In the genomic region with DNA sequence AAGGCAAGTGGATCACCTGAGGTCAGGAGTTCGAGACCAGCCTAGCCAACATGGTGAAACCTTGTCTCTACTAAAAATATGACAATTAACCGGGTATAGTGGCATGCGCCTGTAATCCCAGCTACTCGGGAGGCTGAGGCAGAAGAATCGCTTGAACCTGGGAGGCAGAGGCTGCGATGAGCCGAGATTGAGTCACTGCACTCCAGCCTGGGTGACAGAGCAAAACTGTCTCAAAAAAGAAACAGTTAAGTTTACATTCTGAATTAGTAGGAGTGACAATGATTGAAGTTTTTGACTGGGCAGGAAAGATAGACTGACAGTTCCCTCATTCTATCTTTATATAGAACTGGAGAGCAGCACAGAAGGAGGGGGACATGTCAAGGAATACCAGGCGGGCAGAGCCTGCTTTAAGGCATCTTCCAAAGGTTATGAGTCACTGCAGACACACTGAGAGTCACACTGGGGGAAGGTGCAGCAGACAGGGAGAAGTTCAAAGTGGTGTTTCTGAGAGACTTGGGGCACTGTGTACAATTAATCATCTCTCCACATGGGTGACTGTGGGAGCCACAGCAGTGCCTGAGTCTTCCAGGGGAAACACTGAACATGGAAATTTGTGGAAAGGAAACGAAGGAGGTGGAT, we compare ENCODE assay signal across 1 cellular context.
TF ChIP-seq lines count a peak whose summit lies in the region.

No MANE protein-coding gene starts in this region.

TF ChIP-seq in K562, 482 proteins besides CTCF, POLR2A, EP300 and RAD21 (continued from another document and continues in another):
- TF ChIP-seq, protein P1, sequence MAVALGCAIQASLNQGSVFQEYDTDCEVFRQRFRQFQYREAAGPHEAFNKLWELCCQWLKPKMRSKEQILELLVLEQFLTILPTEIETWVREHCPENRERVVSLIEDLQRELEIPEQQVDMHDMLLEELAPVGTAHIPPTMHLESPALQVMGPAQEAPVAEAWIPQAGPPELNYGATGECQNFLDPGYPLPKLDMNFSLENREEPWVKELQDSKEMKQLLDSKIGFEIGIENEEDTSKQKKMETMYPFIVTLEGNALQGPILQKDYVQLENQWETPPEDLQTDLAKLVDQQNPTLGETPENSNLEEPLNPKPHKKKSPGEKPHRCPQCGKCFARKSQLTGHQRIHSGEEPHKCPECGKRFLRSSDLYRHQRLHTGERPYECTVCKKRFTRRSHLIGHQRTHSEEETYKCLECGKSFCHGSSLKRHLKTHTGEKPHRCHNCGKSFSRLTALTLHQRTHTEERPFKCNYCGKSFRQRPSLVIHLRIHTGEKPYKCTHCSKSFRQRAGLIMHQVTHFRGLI (CRISPR knock-in tag; IDR thresholded peaks at IDR 0.05), result no peak
- TF ChIP-seq ZNF766 (CRISPR knock-in tag; conservative IDR thresholded peaks at IDR 0.05) (no peak), BHLHE40 (IDR thresholded peaks at IDR 0.05; ENCODE audit: low read length) (no peak), ETV5 (CRISPR knock-in tag; IDR thresholded peaks at IDR 0.05; ENCODE audit: low read depth) (no peak), EP400 (IDR thresholded peaks at IDR 0.05) (no peak), ZNF174 (CRISPR knock-in tag; IDR thresholded peaks at IDR 0.05) (no peak), ZNF445 (CRISPR knock-in tag; IDR thresholded peaks at IDR 0.05; ENCODE audit: low read depth) (no peak), FUS (optimal IDR thresholded peaks at IDR 0.05; ENCODE audit: low read depth, low read length) (no peak), MEIS2 (IDR thresholded peaks at IDR 0.05; ENCODE audit: partially characterized antibody) (peak; percentile 57), NR4A1 (CRISPR knock-in tag; IDR thresholded peaks at IDR 0.05) (no peak), NR4A1 (tag; IDR thresholded peaks at IDR 0.05) (no peak), ZNF23 (CRISPR knock-in tag; IDR thresholded peaks at IDR 0.05) (no peak), ZNF253 (CRISPR knock-in tag; conservative IDR thresholded peaks at IDR 0.05) (no peak), ZKSCAN8 (CRISPR knock-in tag; IDR thresholded peaks at IDR 0.05) (no peak), CREM (IDR thresholded peaks at IDR 0.05; ENCODE audit: low read depth) (no peak), ZEB2 (IDR thresholded peaks at IDR 0.05) (no peak), ZNF695 (CRISPR knock-in tag; IDR thresholded peaks at IDR 0.05) (no peak), FOXA3 (CRISPR knock-in tag; conservative IDR thresholded peaks at IDR 0.05 in 1 of 2, IDR thresholded peaks at IDR 0.05 in 1 of 2) (no peak), NCOA2 (IDR thresholded peaks at IDR 0.05; ENCODE audit: partially characterized antibody in 2 of 2) (no peak), MIER1 (IDR thresholded peaks at IDR 0.05; ENCODE audit: low read depth) (no peak), NFE2 (IDR thresholded peaks at IDR 0.05; ENCODE audit: low read depth) (0 out of 2 replicates have a peak, but pooled peaks have one; percentile 17), MAFG (tag; conservative IDR thresholded peaks at IDR 0.05) (0 out of 2 replicates have a peak, but pooled peaks have one; percentile 7), MAFF (IDR thresholded peaks at IDR 0.05; ENCODE audit: low read length) (no peak), FOXA1 (IDR thresholded peaks at IDR 0.05; ENCODE audit: borderline replicate concordance) (no peak), ZBTB1 (CRISPR knock-in tag; IDR thresholded peaks at IDR 0.05; ENCODE audit: borderline replicate concordance, low read depth) (no peak), ZNF75A (CRISPR knock-in tag; IDR thresholded peaks at IDR 0.05) (no peak), NFIC (IDR thresholded peaks at IDR 0.05) (no peak), SMARCA4 (IDR thresholded peaks at IDR 0.05) (0 out of 2 replicates have a peak, but pooled peaks have one; percentile 30), TCF7 (IDR thresholded peaks at IDR 0.05; ENCODE audit: borderline replicate concordance) (no peak), TRIM28 (IDR thresholded peaks at IDR 0.05) (no peak), CXXC5 (CRISPR knock-in tag; IDR thresholded peaks at IDR 0.05) (no peak), PRPF4 (IDR thresholded peaks at IDR 0.05; ENCODE audit: insufficient read depth, low read depth, low read length, poor library complexity, severe bottlenecking) (no peak), ZNF184 (CRISPR knock-in tag; IDR thresholded peaks at IDR 0.05) (no peak), STAG1 (CRISPR knock-in tag; IDR thresholded peaks at IDR 0.05; ENCODE audit: borderline replicate concordance) (no peak), ZNF57 (CRISPR knock-in tag; IDR thresholded peaks at IDR 0.05) (no peak), FOXP1 (CRISPR knock-in tag; IDR thresholded peaks at IDR 0.05) (no peak), CREBBP (IDR thresholded peaks at IDR 0.05; ENCODE audit: low read depth, low read length) (no peak), ZNF77 (CRISPR knock-in tag; IDR thresholded peaks at IDR 0.05) (no peak), ZNF124 (CRISPR knock-in tag; IDR thresholded peaks at IDR 0.05) (no peak), EZH2 (IDR thresholded peaks at IDR 0.05; ENCODE audit: borderline replicate concordance, low read depth, low read length) (no peak), NONO (IDR thresholded peaks at IDR 0.05; ENCODE audit: low read depth in 2 of 2, low read length in 1 of 2) (no peak)
- TF ChIP-seq, protein P2, sequence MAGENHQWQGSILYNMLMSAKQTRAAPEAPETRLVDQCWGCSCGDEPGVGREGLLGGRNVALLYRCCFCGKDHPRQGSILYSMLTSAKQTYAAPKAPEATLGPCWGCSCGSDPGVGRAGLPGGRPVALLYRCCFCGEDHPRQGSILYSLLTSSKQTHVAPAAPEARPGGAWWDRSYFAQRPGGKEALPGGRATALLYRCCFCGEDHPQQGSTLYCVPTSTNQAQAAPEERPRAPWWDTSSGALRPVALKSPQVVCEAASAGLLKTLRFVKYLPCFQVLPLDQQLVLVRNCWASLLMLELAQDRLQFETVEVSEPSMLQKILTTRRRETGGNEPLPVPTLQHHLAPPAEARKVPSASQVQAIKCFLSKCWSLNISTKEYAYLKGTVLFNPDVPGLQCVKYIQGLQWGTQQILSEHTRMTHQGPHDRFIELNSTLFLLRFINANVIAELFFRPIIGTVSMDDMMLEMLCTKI (IDR thresholded peaks at IDR 0.05; ENCODE audit: partially characterized antibody), result no peak
- TF ChIP-seq, protein P3, sequence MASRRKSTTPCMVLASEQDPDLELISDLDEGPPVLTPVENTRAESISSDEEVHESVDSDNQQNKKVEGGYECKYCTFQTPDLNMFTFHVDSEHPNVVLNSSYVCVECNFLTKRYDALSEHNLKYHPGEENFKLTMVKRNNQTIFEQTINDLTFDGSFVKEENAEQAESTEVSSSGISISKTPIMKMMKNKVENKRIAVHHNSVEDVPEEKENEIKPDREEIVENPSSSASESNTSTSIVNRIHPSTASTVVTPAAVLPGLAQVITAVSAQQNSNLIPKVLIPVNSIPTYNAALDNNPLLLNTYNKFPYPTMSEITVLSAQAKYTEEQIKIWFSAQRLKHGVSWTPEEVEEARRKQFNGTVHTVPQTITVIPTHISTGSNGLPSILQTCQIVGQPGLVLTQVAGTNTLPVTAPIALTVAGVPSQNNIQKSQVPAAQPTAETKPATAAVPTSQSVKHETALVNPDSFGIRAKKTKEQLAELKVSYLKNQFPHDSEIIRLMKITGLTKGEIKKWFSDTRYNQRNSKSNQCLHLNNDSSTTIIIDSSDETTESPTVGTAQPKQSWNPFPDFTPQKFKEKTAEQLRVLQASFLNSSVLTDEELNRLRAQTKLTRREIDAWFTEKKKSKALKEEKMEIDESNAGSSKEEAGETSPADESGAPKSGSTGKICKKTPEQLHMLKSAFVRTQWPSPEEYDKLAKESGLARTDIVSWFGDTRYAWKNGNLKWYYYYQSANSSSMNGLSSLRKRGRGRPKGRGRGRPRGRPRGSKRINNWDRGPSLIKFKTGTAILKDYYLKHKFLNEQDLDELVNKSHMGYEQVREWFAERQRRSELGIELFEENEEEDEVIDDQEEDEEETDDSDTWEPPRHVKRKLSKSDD (conservative IDR thresholded peaks at IDR 0.05; ENCODE audit: low read length), result no peak
- TF ChIP-seq, protein P4, sequence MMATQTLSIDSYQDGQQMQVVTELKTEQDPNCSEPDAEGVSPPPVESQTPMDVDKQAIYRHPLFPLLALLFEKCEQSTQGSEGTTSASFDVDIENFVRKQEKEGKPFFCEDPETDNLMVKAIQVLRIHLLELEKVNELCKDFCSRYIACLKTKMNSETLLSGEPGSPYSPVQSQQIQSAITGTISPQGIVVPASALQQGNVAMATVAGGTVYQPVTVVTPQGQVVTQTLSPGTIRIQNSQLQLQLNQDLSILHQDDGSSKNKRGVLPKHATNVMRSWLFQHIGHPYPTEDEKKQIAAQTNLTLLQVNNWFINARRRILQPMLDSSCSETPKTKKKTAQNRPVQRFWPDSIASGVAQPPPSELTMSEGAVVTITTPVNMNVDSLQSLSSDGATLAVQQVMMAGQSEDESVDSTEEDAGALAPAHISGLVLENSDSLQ (IDR thresholded peaks at IDR 0.05), result peak; percentile 73
- TF ChIP-seq, protein P5, sequence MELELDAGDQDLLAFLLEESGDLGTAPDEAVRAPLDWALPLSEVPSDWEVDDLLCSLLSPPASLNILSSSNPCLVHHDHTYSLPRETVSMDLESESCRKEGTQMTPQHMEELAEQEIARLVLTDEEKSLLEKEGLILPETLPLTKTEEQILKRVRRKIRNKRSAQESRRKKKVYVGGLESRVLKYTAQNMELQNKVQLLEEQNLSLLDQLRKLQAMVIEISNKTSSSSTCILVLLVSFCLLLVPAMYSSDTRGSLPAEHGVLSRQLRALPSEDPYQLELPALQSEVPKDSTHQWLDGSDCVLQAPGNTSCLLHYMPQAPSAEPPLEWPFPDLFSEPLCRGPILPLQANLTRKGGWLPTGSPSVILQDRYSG (tag; conservative IDR thresholded peaks at IDR 0.05; ENCODE audit: low read depth), result no peak
- TF ChIP-seq, protein P6, sequence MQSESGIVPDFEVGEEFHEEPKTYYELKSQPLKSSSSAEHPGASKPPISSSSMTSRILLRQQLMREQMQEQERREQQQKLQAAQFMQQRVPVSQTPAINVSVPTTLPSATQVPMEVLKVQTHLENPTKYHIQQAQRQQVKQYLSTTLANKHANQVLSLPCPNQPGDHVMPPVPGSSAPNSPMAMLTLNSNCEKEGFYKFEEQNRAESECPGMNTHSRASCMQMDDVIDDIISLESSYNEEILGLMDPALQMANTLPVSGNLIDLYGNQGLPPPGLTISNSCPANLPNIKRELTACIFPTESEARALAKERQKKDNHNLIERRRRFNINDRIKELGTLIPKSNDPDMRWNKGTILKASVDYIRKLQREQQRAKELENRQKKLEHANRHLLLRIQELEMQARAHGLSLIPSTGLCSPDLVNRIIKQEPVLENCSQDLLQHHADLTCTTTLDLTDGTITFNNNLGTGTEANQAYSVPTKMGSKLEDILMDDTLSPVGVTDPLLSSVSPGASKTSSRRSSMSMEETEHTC (IDR thresholded peaks at IDR 0.05), result no peak
- TF ChIP-seq, protein P7, sequence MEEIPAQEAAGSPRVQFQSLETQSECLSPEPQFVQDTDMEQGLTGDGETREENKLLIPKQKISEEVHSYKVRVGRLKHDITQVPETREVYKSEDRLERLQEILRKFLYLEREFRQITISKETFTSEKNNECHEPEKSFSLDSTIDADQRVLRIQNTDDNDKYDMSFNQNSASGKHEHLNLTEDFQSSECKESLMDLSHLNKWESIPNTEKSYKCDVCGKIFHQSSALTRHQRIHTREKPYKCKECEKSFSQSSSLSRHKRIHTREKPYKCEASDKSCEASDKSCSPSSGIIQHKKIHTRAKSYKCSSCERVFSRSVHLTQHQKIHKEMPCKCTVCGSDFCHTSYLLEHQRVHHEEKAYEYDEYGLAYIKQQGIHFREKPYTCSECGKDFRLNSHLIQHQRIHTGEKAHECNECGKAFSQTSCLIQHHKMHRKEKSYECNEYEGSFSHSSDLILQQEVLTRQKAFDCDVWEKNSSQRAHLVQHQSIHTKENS (CRISPR knock-in tag; IDR thresholded peaks at IDR 0.05), result no peak
- TF ChIP-seq, protein P8, sequence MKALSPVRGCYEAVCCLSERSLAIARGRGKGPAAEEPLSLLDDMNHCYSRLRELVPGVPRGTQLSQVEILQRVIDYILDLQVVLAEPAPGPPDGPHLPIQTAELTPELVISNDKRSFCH (CRISPR knock-in tag; IDR thresholded peaks at IDR 0.05), result no peak
- TF ChIP-seq, protein P8 (tag; IDR thresholded peaks at IDR 0.05), result no peak
- TF ChIP-seq, protein P9, sequence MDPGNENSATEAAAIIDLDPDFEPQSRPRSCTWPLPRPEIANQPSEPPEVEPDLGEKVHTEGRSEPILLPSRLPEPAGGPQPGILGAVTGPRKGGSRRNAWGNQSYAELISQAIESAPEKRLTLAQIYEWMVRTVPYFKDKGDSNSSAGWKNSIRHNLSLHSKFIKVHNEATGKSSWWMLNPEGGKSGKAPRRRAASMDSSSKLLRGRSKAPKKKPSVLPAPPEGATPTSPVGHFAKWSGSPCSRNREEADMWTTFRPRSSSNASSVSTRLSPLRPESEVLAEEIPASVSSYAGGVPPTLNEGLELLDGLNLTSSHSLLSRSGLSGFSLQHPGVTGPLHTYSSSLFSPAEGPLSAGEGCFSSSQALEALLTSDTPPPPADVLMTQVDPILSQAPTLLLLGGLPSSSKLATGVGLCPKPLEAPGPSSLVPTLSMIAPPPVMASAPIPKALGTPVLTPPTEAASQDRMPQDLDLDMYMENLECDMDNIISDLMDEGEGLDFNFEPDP (CRISPR knock-in tag; IDR thresholded peaks at IDR 0.05), result no peak
- TF ChIP-seq, protein P10, sequence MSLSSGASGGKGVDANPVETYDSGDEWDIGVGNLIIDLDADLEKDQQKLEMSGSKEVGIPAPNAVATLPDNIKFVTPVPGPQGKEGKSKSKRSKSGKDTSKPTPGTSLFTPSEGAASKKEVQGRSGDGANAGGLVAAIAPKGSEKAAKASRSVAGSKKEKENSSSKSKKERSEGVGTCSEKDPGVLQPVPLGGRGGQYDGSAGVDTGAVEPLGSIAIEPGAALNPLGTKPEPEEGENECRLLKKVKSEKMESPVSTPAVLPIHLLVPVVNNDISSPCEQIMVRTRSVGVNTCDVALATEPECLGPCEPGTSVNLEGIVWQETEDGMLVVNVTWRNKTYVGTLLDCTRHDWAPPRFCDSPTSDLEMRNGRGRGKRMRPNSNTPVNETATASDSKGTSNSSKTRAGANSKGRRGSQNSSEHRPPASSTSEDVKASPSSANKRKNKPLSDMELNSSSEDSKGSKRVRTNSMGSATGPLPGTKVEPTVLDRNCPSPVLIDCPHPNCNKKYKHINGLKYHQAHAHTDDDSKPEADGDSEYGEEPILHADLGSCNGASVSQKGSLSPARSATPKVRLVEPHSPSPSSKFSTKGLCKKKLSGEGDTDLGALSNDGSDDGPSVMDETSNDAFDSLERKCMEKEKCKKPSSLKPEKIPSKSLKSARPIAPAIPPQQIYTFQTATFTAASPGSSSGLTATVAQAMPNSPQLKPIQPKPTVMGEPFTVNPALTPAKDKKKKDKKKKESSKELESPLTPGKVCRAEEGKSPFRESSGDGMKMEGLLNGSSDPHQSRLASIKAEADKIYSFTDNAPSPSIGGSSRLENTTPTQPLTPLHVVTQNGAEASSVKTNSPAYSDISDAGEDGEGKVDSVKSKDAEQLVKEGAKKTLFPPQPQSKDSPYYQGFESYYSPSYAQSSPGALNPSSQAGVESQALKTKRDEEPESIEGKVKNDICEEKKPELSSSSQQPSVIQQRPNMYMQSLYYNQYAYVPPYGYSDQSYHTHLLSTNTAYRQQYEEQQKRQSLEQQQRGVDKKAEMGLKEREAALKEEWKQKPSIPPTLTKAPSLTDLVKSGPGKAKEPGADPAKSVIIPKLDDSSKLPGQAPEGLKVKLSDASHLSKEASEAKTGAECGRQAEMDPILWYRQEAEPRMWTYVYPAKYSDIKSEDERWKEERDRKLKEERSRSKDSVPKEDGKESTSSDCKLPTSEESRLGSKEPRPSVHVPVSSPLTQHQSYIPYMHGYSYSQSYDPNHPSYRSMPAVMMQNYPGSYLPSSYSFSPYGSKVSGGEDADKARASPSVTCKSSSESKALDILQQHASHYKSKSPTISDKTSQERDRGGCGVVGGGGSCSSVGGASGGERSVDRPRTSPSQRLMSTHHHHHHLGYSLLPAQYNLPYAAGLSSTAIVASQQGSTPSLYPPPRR (CRISPR knock-in tag; IDR thresholded peaks at IDR 0.05; ENCODE audit: borderline replicate concordance), result no peak
